8 cellular contexts compared by ENCODE assay signal in genomic region chrX:1581132-1581531, GRCh38. TPM values are rescaled to one million over a fixed set of nuclear protein-coding genes. Genes with fewer than 3 reads are reported as not detected.
DNase-seq lines count a peak whose midpoint lies in the region; ATAC-seq, FAIRE-seq and TF ChIP-seq lines count a peak whose summit lies in the region.

No MANE protein-coding gene starts in this region.

- DNase-seq in AG20443 (ENCODE audit: low spot score) (peak; percentile 61), NCI-H1694 treated with DMSO at 0.1 percent for 48 hours (lab: John Stamatoyannopoulos, UW) (peak; percentile 11), WERI-Rb-1 (peak; percentile 61), bronchial epithelial cell (ENCODE audit: low read depth) (peak; percentile 12), lung microvascular endothelial cell (ENCODE audit: low read depth in 2 of 2) (peak; percentile 49 to 69), superior temporal gyrus (ENCODE audit: extremely low spot score) (no peak)
- DNase-seq in stimulated activated effector memory CD8-positive, alpha-beta T cell treated with anti-CD3 and anti-CD28 coated beads, Interleukin-12 subunit alpha, Interleukin-12 subunit beta, amount 100 ng/mL, for 72 hours (ENCODE audit: low spot score in 2 of 2) = peak; percentile 82 to 98

- no peaks in the 10 kb centered on the region for H3K36me3 ChIP-seq in WERI-Rb-1
- H3K36me3 ChIP-seq in bronchial epithelial cell (ENCODE audit: control insufficient read depth, insufficient read depth, low read length) = no peaks in the 10 kb centered on the region

- no peak overlapping the region for H3K27ac ChIP-seq in WERI-Rb-1

- H3K4me1 Mint-ChIP-seq in stimulated activated effector memory CD8-positive, alpha-beta T cell treated with anti-CD3 and anti-CD28 coated beads, Interleukin-12 subunit alpha, Interleukin-12 subunit beta, amount 100 ng/mL, for 72 hours = peaks cover 29% of the 10 kb centered on the region

- peaks cover 24% of the 10 kb centered on the region for H3K36me3 Mint-ChIP-seq in stimulated activated effector memory CD8-positive, alpha-beta T cell treated with anti-CD3 and anti-CD28 coated beads, Interleukin-12 subunit alpha, Interleukin-12 subunit beta, amount 100 ng/mL, for 72 hours

- no peaks in the 10 kb centered on the region for H3K9me3 Mint-ChIP-seq in stimulated activated effector memory CD8-positive, alpha-beta T cell treated with anti-CD3 and anti-CD28 coated beads, Interleukin-12 subunit alpha, Interleukin-12 subunit beta, amount 100 ng/mL, for 72 hours

- H3K27me3 ChIP-seq in WERI-Rb-1 (ENCODE audit: insufficient read depth, low read depth, severe bottlenecking) (no peaks in the 10 kb centered on the region), bronchial epithelial cell (ENCODE audit: control insufficient read depth, insufficient read depth, low read length) (no peaks in the 10 kb centered on the region)

- FAIRE-seq in bronchial epithelial cell (lab: Jason Lieb, UNC) = no peak

- H3K4me3 ChIP-seq in WERI-Rb-1 (ENCODE audit: low read depth, low read length) (no peak overlapping the region), bronchial epithelial cell (ENCODE audit: low read depth, low read length) (no peak overlapping the region)

- peak overlapping the region; percentile 100 for H3K27ac Mint-ChIP-seq in stimulated activated effector memory CD8-positive, alpha-beta T cell treated with anti-CD3 and anti-CD28 coated beads, Interleukin-12 subunit alpha, Interleukin-12 subunit beta, amount 100 ng/mL, for 72 hours

- ATAC-seq in GM19023 (IDR thresholded peaks at IDR 0.05; ENCODE audit: unreplicated experiment) = peak; percentile 50
- ATAC-seq in stimulated activated effector memory CD8-positive, alpha-beta T cell treated with anti-CD3 and anti-CD28 coated beads, Interleukin-12 subunit alpha, Interleukin-12 subunit beta, amount 100 ng/mL, for 72 hours = peak; percentile 70

- H3K4me3 Mint-ChIP-seq in stimulated activated effector memory CD8-positive, alpha-beta T cell treated with anti-CD3 and anti-CD28 coated beads, Interleukin-12 subunit alpha, Interleukin-12 subunit beta, amount 100 ng/mL, for 72 hours = peak overlapping the region; percentile 46

- TF ChIP-seq CTCF in WERI-Rb-1 (IDR thresholded peaks at IDR 0.05; ENCODE audit: low read depth, low read length) (peak; percentile 82), bronchial epithelial cell (IDR thresholded peaks at IDR 0.05; ENCODE audit: insufficient read depth, low read length, severe bottlenecking) (peak; percentile 50)

- no peaks in the 10 kb centered on the region for H3K9me3 ChIP-seq in WERI-Rb-1 (ENCODE audit: severe bottlenecking)

RNA-seq across cellular contexts. Expression of gene AKAP17A, which starts 10.3 kb away (rescaled TPM):
- total RNA-seq in bronchial epithelial cell (22.6 and 27.1 TPM in 2 replicates), lung microvascular endothelial cell (13.1 and 16.9 TPM in 2 replicates)

RNA-seq across cellular contexts. Expression of gene ASMT, which starts 33.7 kb away (rescaled TPM):
- total RNA-seq in bronchial epithelial cell = under 0.01 and 0.13 TPM in 2 replicates
- total RNA-seq in lung microvascular endothelial cell = not detected in 2 replicates

RNA-seq across cellular contexts. Expression of gene P2RY8, which starts 44.1 kb away (rescaled TPM):
- total RNA-seq in bronchial epithelial cell = not detected in 2 replicates
- total RNA-seq in lung microvascular endothelial cell = under 0.01 and 0.40 TPM in 2 replicates
